Comparison of ENCODE assay signal across 8 cellular contexts in genomic region chr16:3058173-3059030, GRCh38. TPM values are rescaled to one million over a fixed set of nuclear protein-coding genes. Genes with fewer than 3 reads are reported as not detected.
DNase-seq lines count a peak whose midpoint lies in the region; TF ChIP-seq lines count a peak whose summit lies in the region.

No MANE protein-coding gene starts in this region.

- H3K9ac ChIP-seq in mucosa of rectum (ENCODE audit: low read depth in 1 of 2, low read length in 2 of 2), result peak overlapping the region; percentile 72 to 87

- peaks cover 12 to 26% of the 10 kb centered on the region in 2 donors for H3K4me1 ChIP-seq in mucosa of rectum (ENCODE audit: control insufficient read depth in 2 of 2, insufficient read depth in 2 of 2, low read length in 2 of 2)
- H3K4me1 ChIP-seq in thyroid gland, result peaks cover 14 to 19% of the 10 kb centered on the region in 2 donors

- no peaks in the 10 kb centered on the region for H3K27me3 ChIP-seq in HL-60 (ENCODE audit: insufficient read depth, poor library complexity, severe bottlenecking)
- no peaks in the 10 kb centered on the region for H3K27me3 ChIP-seq in mucosa of rectum (ENCODE audit: control insufficient read depth in 2 of 2, insufficient read depth in 2 of 2, low read length in 2 of 2)
- H3K27me3 ChIP-seq in thyroid gland, result no peaks in the 10 kb centered on the region

- no peaks in the 10 kb centered on the region for H3K9me3 ChIP-seq in mucosa of rectum (ENCODE audit: control insufficient read depth in 2 of 2, low read length in 2 of 2)
- no peaks in the 10 kb centered on the region for H3K9me3 ChIP-seq in thyroid gland

- peak overlapping the region; percentile 95 for H3K27ac ChIP-seq in HL-60 (replicated peaks)
- peak overlapping the region; percentile 14 for H3K27ac ChIP-seq in epithelial cell of prostate
- peak overlapping the region; percentile 83 to 93 for H3K27ac ChIP-seq in mucosa of rectum (ENCODE audit: low read depth in 2 of 2, low read length in 2 of 2)
- H3K27ac ChIP-seq in thyroid gland, result peak overlapping the region in 2 of 3 donors; percentile 72 to 75

- DNase-seq in activated T-cell treated with anti-CD3 and anti-CD28 coated beads for 1 hour (ENCODE audit: low read depth), result peak; percentile 49
- DNase-seq in activated T-cell treated with anti-CD3 and anti-CD28 coated beads for 4 hours, result no peak
- DNase-seq in HL-60 (ENCODE audit: low read depth in 1 of 2, low spot score in 1 of 2), result peak in 1 of 2 experiments; percentile 52
- DNase-seq in activated CD4-positive, alpha-beta T cell treated with anti-CD3 and anti-CD28 coated beads for 48 hours, result peak; percentile 65
- no peak for DNase-seq in epithelial cell of prostate (ENCODE audit: low read depth, low spot score)
- peak; percentile 51 to 53 for DNase-seq in thyroid gland
- no peak for DNase-seq in NCI-H128 (lab: John Stamatoyannopoulos, UW; ENCODE audit: unreplicated experiment)

- TF ChIP-seq POLR2A in thyroid gland (IDR thresholded peaks at IDR 0.05), result no peak

- 16 to 36% methylated on average over 7 to 9 of the region's 76 CpGs for WGBS in thyroid gland, 2 donors

- H3K36me3 ChIP-seq in mucosa of rectum (ENCODE audit: control insufficient read depth in 2 of 2, insufficient read depth in 2 of 2, low read length in 2 of 2) (no peaks in the 10 kb centered on the region), thyroid gland (no peaks in the 10 kb centered on the region)

- intact Hi-C loops in thyroid gland (cut with DNase I), result no loop called here

- TF ChIP-seq CTCF in HL-60 (IDR thresholded peaks at IDR 0.05; ENCODE audit: insufficient read depth, low read length) (no peak), thyroid gland (IDR thresholded peaks at IDR 0.05) (no peak)

- peak overlapping the region; percentile 79 for H3K4me3 ChIP-seq in HL-60 (replicated peaks; ENCODE audit: insufficient read depth, low read length)
- peak overlapping the region; percentile 73 to 86 for H3K4me3 ChIP-seq in mucosa of rectum (ENCODE audit: low read length in 2 of 2)
- peak overlapping the region; percentile 43 to 66 (median 59) for H3K4me3 ChIP-seq in thyroid gland (replicated peaks in 1 of 3)

RNA-seq across cellular contexts. Expression of gene IL32, which starts 7.0 kb away (rescaled TPM):
- 10 to 100 TPM; 24.0 to 53.6 (median 28.9) TPM for total RNA-seq in thyroid gland

RNA-seq across cellular contexts. Expression of gene MMP25, which starts 12.0 kb away (rescaled TPM):
- 1 to 10 TPM in 1 of 4 donors, under 1 TPM in 3; 0.49 to 1.6 (median 0.70) TPM for total RNA-seq in thyroid gland

RNA-seq across cellular contexts. Expression of gene BICDL2, which starts 21.7 kb away (rescaled TPM):
- total RNA-seq in thyroid gland, result 10 to 100 TPM in 3 of 4 donors, 1 to 10 TPM in 1; 7.3 to 17.8 (median 14.6) TPM

RNA-seq across cellular contexts. Expression of gene THOC6, which starts 34.6 kb away (rescaled TPM):
- total RNA-seq in thyroid gland, result 10 to 100 TPM; 16.5 to 19.1 (median 17.6) TPM

RNA-seq across cellular contexts. Expression of gene HCFC1R1, which starts 34.7 kb away (rescaled TPM):
- 10 to 100 TPM; 10.1 to 51.7 (median 29.7) TPM for total RNA-seq in thyroid gland

Comparison
In these comparisons a context has a peak if more than half of its experiments do, and no peak if none do; other contexts are left out.
1. DNase-seq: peak in activated T-cell treated with anti-CD3 and anti-CD28 coated beads for 1 hour (single experiment), activated CD4-positive, alpha-beta T cell treated with anti-CD3 and anti-CD28 coated beads for 48 hours (single experiment) and thyroid gland (2 of 2); none in activated T-cell treated with anti-CD3 and anti-CD28 coated beads for 4 hours (single experiment), epithelial cell of prostate (single experiment) and NCI-H128 (single experiment).
2. H3K27ac ChIP-seq: peak in every context shown above with its lines; median percentile 95 in HL-60; 88 in mucosa of rectum; 74 in thyroid gland; 14 in epithelial cell of prostate.
3. Peak in every context shown above with its lines, with median percentiles within 50 percentile points of each other: H3K4me3 ChIP-seq.